ENCODE assay signal across 9 cellular contexts in genomic region chr2:230827774-230828271, GRCh38. TPM values are rescaled to one million over a fixed set of nuclear protein-coding genes. Genes with fewer than 3 reads are reported as not detected.
DNase-seq lines count a peak whose midpoint lies in the region; ATAC-seq, FAIRE-seq and TF ChIP-seq lines count a peak whose summit lies in the region.
"Had no signal": no experiment of that assay in that cellular context is flagged by ENCODE, and none has a peak within 500 bp of the region (broad histone marks: within the 10 kb centered on the region; RNA-seq: fewer than 3 reads in every experiment).

No MANE protein-coding gene starts in this region.

- no peak overlapping the region for H3K27ac Mint-ChIP-seq in activated T-helper 1 cell treated with anti-CD3 and anti-CD28 coated beads, Interleukin-12 subunit alpha, Interleukin-12 subunit beta, Interleukin-2, Interleukin-4 antibody, amounts not matched to agents 30 ng/mL and 10 ng/mL and 1 ng/mL, durations not matched to agents 14 hours and 24 hours and 36 hours

- no peak for TF ChIP-seq CTCF in spleen (IDR thresholded peaks at IDR 0.05 in 8 of 11, conservative IDR thresholded peaks at IDR 0.05 in 3 of 11)

- no peaks in the 10 kb centered on the region for H3K9me3 Mint-ChIP-seq in activated T-helper 1 cell treated with anti-CD3 and anti-CD28 coated beads, Interleukin-12 subunit alpha, Interleukin-12 subunit beta, Interleukin-2, Interleukin-4 antibody, amounts not matched to agents 30 ng/mL and 10 ng/mL and 1 ng/mL, durations not matched to agents 14 hours and 24 hours and 36 hours

- no peaks in the 10 kb centered on the region for H3K36me3 ChIP-seq in HUES64 (ENCODE audit: insufficient read depth, low read length)
- no peaks in the 10 kb centered on the region for H3K36me3 ChIP-seq in esophagus (ENCODE audit: control insufficient read depth in 2 of 2, insufficient read depth in 2 of 2, low read length in 1 of 2)
- H3K36me3 ChIP-seq in spleen: no peaks in the 10 kb centered on the region
- no peaks in the 10 kb centered on the region for H3K36me3 ChIP-seq in aorta (ENCODE audit: control insufficient read depth in 1 of 2, insufficient read depth in 2 of 2, low read length in 1 of 2)

- H3K4me3 ChIP-seq in HUES64 (ENCODE audit: low read length) (0 out of 2 replicates have a peak overlapping the region, but pooled peaks have one; percentile 12), esophagus (ENCODE audit: low read depth in 1 of 2, low read length in 2 of 2) (peak overlapping the region; percentile 8 to 23), spleen (peak overlapping the region in 7 of 8 donors; percentile 16 to 69 (median 29)), aorta (ENCODE audit: low read length in 2 of 2) (peak overlapping the region in 1 of 2 donors; percentile 30)

- FAIRE-seq in GM12891 (lab: Jason Lieb, UNC): no peak

- no peak overlapping the region for H3K9ac ChIP-seq in HUES64 (ENCODE audit: low read depth, low read length)

- peaks cover 23% of the 10 kb centered on the region for H3K4me1 Mint-ChIP-seq in activated T-helper 1 cell treated with anti-CD3 and anti-CD28 coated beads, Interleukin-12 subunit alpha, Interleukin-12 subunit beta, Interleukin-2, Interleukin-4 antibody, amounts not matched to agents 30 ng/mL and 10 ng/mL and 1 ng/mL, durations not matched to agents 14 hours and 24 hours and 36 hours (ENCODE audit: low read depth)

- H3K4me1 ChIP-seq in HUES64 (ENCODE audit: insufficient read depth, low read length) (no peaks in the 10 kb centered on the region), esophagus (ENCODE audit: control insufficient read depth in 2 of 2, insufficient read depth in 2 of 2, low read length in 1 of 2) (peaks cover 2 to 14% of the 10 kb centered on the region in 2 donors), spleen (peaks cover 6 to 25% (median 19%) of the 10 kb centered on the region in 6 donors), aorta (ENCODE audit: control insufficient read depth in 1 of 2, insufficient read depth in 2 of 2, low read length in 2 of 2) (no peaks in the 10 kb centered on the region)

- no peaks in the 10 kb centered on the region for H3K36me3 Mint-ChIP-seq in activated T-helper 1 cell treated with anti-CD3 and anti-CD28 coated beads, Interleukin-12 subunit alpha, Interleukin-12 subunit beta, Interleukin-2, Interleukin-4 antibody, amounts not matched to agents 30 ng/mL and 10 ng/mL and 1 ng/mL, durations not matched to agents 14 hours and 24 hours and 36 hours (ENCODE audit: low read depth)

- intact Hi-C loops in spleen (cut with DNase I; ENCODE audit: low total_unique reads) (no loop called here), aorta (cut with DNase I) (loop anchor here (2.0 to 10.0 kb wide), 3 partner anchors 84 to 227 kb away; partner anchors contain the start of gene PSMD1 (in 2 of the 2))
- intact Hi-C loops in activated T-helper 1 cell treated with anti-CD3 and anti-CD28 coated beads, Interleukin-12 subunit alpha, Interleukin-12 subunit beta, Interleukin-2, Interleukin-4 antibody, amounts not matched to agents 30 ng/mL and 10 ng/mL and 1 ng/mL, durations not matched to agents 14 hours and 24 hours and 36 hours (cut with micrococcal nuclease): loop anchor here (5.0 to 10.0 kb wide), 2 partner anchors 74 to 617 kb away; no protein-coding TSS in a partner anchor

- ATAC-seq in GM19452 (IDR thresholded peaks at IDR 0.05; ENCODE audit: unreplicated experiment) (peak; percentile 25), aorta (ENCODE audit: low FRiP score) (no peak)

- peaks cover 3% of the 10 kb centered on the region; the same call in 1 of the 2 replicates for H3K27me3 ChIP-seq in HUES64 (ENCODE audit: insufficient read depth, low read length)
- H3K27me3 ChIP-seq in esophagus (ENCODE audit: control insufficient read depth in 1 of 2, insufficient read depth in 2 of 2, low read length in 2 of 2): peaks cover 0 to 8% of the 10 kb centered on the region in 2 donors
- H3K27me3 ChIP-seq in spleen (replicated peaks in 1 of 7): peaks cover 0 to 66% (median 37%) of the 10 kb centered on the region in 7 donors
- no peaks in the 10 kb centered on the region for H3K27me3 ChIP-seq in aorta (ENCODE audit: control insufficient read depth in 1 of 2, insufficient read depth in 2 of 2, low read length in 1 of 2)

- DNase-seq in spleen (peak; percentile 70), AG20443 (ENCODE audit: low spot score) (no peak), GM12891 (ENCODE audit: insufficient read length, low spot score) (no peak), aorta (no peak)
- DNase-seq in activated T-helper 1 cell treated with anti-CD3 and anti-CD28 coated beads, Interleukin-12 subunit alpha, Interleukin-12 subunit beta, Interleukin-2, Interleukin-4 antibody, amounts not matched to agents 30 ng/mL and 10 ng/mL and 1 ng/mL, durations not matched to agents 14 hours and 24 hours and 36 hours (ENCODE audit: low spot score): no peak
- DNase-seq: EL had no signal

- TF ChIP-seq POLR2A in spleen (IDR thresholded peaks at IDR 0.05) (no peak), GM12891 (IDR thresholded peaks at IDR 0.05; ENCODE audit: low read depth, low read length) (no peak)

- H3K4me3 Mint-ChIP-seq in activated T-helper 1 cell treated with anti-CD3 and anti-CD28 coated beads, Interleukin-12 subunit alpha, Interleukin-12 subunit beta, Interleukin-2, Interleukin-4 antibody, amounts not matched to agents 30 ng/mL and 10 ng/mL and 1 ng/mL, durations not matched to agents 14 hours and 24 hours and 36 hours: no peak overlapping the region

- peaks cover 67% of the 10 kb centered on the region for H3K27me3 Mint-ChIP-seq in activated T-helper 1 cell treated with anti-CD3 and anti-CD28 coated beads, Interleukin-12 subunit alpha, Interleukin-12 subunit beta, Interleukin-2, Interleukin-4 antibody, amounts not matched to agents 30 ng/mL and 10 ng/mL and 1 ng/mL, durations not matched to agents 14 hours and 24 hours and 36 hours (ENCODE audit: insufficient read depth)

- 95% methylated on average over 36 of the region's 36 CpGs for WGBS in HUES64
- 29 to 30% methylated on average over 36 of the region's 36 CpGs for WGBS in esophagus, 2 donors
- 24 to 63% (median 28%) methylated on average over 16 to 36 of the region's 36 CpGs for WGBS in spleen, 5 donors
- WGBS in aorta, 2 donors: 34 to 36% methylated on average over 36 of the region's 36 CpGs

- H3K27ac ChIP-seq in HUES64 (ENCODE audit: low read depth, low read length) (no peak overlapping the region), esophagus (ENCODE audit: low read depth in 2 of 2, low read length in 1 of 2) (no peak overlapping the region), spleen (no peak overlapping the region), aorta (ENCODE audit: low read depth in 1 of 2, low read length in 2 of 2) (no peak overlapping the region)

- H3K9me3 ChIP-seq in HUES64 (ENCODE audit: insufficient read depth, low read depth, low read length) (no peaks in the 10 kb centered on the region), esophagus (ENCODE audit: control insufficient read depth in 2 of 2, insufficient read depth in 1 of 2, low read depth in 1 of 2, low read length in 1 of 2) (peaks cover 0 to 10% of the 10 kb centered on the region in 2 donors), spleen (peaks cover 0 to 3% (median 0%) of the 10 kb centered on the region in 8 donors), aorta (ENCODE audit: control insufficient read depth, low read length) (peaks cover 3% of the 10 kb centered on the region)

TF ChIP-seq in GM12891, 5 proteins besides CTCF, POLR2A, EP300 and RAD21:
- no peak for TF ChIP-seq TAF1 (IDR thresholded peaks at IDR 0.05; ENCODE audit: low read depth, low read length)
- no peak for TF ChIP-seq POLR2AphosphoS5 (IDR thresholded peaks at IDR 0.05; ENCODE audit: low read depth, low read length)
- TF ChIP-seq PAX5 (IDR thresholded peaks at IDR 0.05; ENCODE audit: insufficient read depth, low read length, severe bottlenecking): no peak
- no peak for TF ChIP-seq SPI1 (IDR thresholded peaks at IDR 0.05; ENCODE audit: low read depth, low read length)

RNA-seq across cellular contexts. Expression of gene ITM2C, which starts 36.9 kb away (rescaled TPM):
- polyA plus RNA-seq in HUES64 (2013, experiment 1 of 2): 303 TPM
- polyA plus RNA-seq in HUES64 (2013, experiment 2 of 2): 297 TPM
- 10 to 100 TPM in 1 of 2 donors, 1 to 10 TPM in 1; 4.2 to 14.8 TPM for polyA plus RNA-seq in esophagus
- 100 to 1,000 TPM in 2 of 7 donors, 10 to 100 TPM in 5; 58.5 to 150 (median 87.6) TPM for total RNA-seq in spleen
- 100 to 1,000 TPM in 2 of 3 donors, 10 to 100 TPM in 1; 97.5 to 148 (median 108) TPM for polyA plus RNA-seq in spleen
- polyA plus RNA-seq in GM12891 (2012; ENCODE audit: low read depth, missing spikeins): 117 TPM
- 10 to 100 TPM; 59.6 to 99.5 TPM for total RNA-seq in aorta
- polyA plus RNA-seq in aorta: 100 to 1,000 TPM in 1 of 2 donors, 10 to 100 TPM in 1; 81.5 to 117 TPM
- 4.2 and 5.2 TPM in 2 replicates for total RNA-seq in activated T-helper 1 cell treated with anti-CD3 and anti-CD28 coated beads, Interleukin-12 subunit alpha, Interleukin-12 subunit beta, Interleukin-2, Interleukin-4 antibody, amounts not matched to agents 30 ng/mL and 10 ng/mL and 1 ng/mL, durations not matched to agents 14 hours and 24 hours and 36 hours
